ENCODE assay signal across 1 cellular context in the genomic region with DNA sequence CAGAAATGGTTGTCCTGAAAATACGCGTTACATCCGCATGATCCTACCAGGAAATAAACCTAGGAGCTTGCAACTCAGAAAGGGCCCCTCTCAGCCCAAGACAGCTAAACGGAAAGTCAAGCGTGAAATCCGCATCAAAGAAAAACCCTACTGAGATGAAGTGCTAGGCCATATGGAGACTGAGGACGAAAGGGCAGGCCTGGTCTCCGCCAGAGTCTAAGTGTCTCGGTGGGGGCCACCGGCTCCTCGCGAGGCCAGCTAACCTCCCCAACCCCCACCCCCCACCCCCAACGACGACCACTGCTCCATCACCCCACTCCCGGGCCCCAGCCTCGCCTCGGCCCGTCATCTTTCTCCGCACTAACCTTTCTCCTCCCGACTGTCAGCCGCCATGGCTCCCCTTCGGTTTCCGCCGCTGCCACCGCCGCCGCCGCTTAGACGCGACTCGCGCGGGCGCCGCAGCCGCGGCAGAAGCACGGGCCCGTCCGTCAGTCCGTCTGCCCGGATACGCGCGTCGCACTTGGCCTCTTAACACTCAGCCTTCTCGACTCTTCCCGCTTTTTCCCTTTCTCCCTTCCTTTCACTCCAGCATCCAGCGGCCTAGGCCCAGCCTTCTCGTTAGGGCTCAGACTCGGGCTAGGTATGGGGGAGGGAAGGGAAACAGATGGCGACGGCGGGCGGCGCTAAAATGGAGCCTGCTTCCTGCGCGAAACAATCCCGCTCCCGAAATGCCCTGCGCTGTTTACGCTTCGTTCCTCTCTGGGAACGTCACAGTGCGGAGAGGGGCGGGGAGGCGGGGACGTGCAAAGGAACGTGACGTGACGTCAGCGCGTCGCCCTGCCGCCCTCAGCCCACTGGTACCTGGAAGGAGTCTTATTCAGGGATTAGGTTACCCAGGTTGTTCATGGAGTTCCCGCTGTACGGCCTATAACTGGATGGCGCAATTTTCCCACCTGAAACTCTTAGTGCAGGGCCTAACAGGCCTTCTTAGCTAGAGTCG.
TF ChIP-seq lines count a peak whose summit lies in the region.

A gene (minus strand): TSS at position 730 of the 1,000 bp plus-strand sequence. CDS start 337 bp downstream, at position 393.

TF ChIP-seq in HEK293, 187 proteins besides CTCF, POLR2A, EP300 and RAD21 (continued from another document):
- TF ChIP-seq, protein P1, sequence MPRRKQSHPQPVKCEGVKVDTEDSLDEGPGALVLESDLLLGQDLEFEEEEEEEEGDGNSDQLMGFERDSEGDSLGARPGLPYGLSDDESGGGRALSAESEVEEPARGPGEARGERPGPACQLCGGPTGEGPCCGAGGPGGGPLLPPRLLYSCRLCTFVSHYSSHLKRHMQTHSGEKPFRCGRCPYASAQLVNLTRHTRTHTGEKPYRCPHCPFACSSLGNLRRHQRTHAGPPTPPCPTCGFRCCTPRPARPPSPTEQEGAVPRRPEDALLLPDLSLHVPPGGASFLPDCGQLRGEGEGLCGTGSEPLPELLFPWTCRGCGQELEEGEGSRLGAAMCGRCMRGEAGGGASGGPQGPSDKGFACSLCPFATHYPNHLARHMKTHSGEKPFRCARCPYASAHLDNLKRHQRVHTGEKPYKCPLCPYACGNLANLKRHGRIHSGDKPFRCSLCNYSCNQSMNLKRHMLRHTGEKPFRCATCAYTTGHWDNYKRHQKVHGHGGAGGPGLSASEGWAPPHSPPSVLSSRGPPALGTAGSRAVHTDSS (tag by site-specific recombination; IDR thresholded peaks at IDR 0.05) = no peak
- TF ChIP-seq ZNF660 (tag by site-specific recombination; IDR thresholded peaks at IDR 0.05) (no peak), GLI2 (tag by site-specific recombination; IDR thresholded peaks at IDR 0.05; ENCODE audit: borderline replicate concordance, low read depth) (no peak)
